In genomic region chr1:117289316-117289715, GRCh38 we compare ENCODE assay signal across 28 cellular contexts.
"Had no signal": no experiment of that assay in that cellular context is flagged by ENCODE, and none has a peak within 500 bp of the region (broad histone marks: within the 10 kb centered on the region; RNA-seq: fewer than 3 reads in every experiment).

No MANE protein-coding gene starts in this region.

- DNase-seq: hypothalamus; immature natural killer cell; kidney; left colon; left lung; lower lobe of right lung; mammary epithelial cell; mesendoderm; naive thymus-derived CD4-positive, alpha-beta T cell; ovary; posterior cingulate gyrus; retina; right cardiac atrium; spleen; stimulated activated CD4-positive, alpha-beta T cell treated with anti-CD3 and anti-CD28 coated beads, Interleukin-4, amount 100 ng/mL, for 24 hours; stimulated activated naive CD4-positive, alpha-beta T cell; tibial artery; trophoblast cell; upper lobe of right lung had no signal

- FAIRE-seq: islet of Langerhans, kidney, urothelium cell line had no signal

- H3K27ac ChIP-seq: left lung, lower lobe of right lung, ovary, prostate gland, skin epidermis, spleen, suprapubic skin, thoracic aorta, tibial artery, upper lobe of right lung had no signal

- H3K27me3 ChIP-seq: left lung, ovary, spleen, suprapubic skin, tibial artery, upper lobe of right lung had no signal

- H3K4me1 ChIP-seq: left lung, lower lobe of right lung, prostate gland, spleen, suprapubic skin, tibial artery, upper lobe of right lung had no signal

- H3K36me3 ChIP-seq: left lung, lower lobe of right lung, ovary, prostate gland, spleen, suprapubic skin, thoracic aorta, tibial artery, upper lobe of right lung had no signal

- ATAC-seq: left colon; left lung; lower lobe of right lung; naive thymus-derived CD4-positive, alpha-beta T cell; natural killer cell treated with Interleukin-12 subunit alpha and Interleukin-12 subunit beta and Interleukin-15 and Interleukin-18, amount 100 ng/mL, for 72 hours; right cardiac atrium; sciatic nerve; stimulated activated effector memory CD8-positive, alpha-beta T cell treated with anti-CD3 and anti-CD28 coated beads, Interleukin-12 subunit alpha, Interleukin-12 subunit beta, amount 100 ng/mL, for 72 hours; upper lobe of right lung had no signal

- H3K4me3 ChIP-seq: left lung, lower lobe of right lung, ovary, prostate gland, skin epidermis, spleen, suprapubic skin, thoracic aorta, tibial artery, upper lobe of right lung had no signal

- H3K9me3 ChIP-seq: left lung, lower lobe of right lung, ovary, prostate gland, spleen, suprapubic skin, thoracic aorta, tibial artery, upper lobe of right lung had no signal
